In the genomic region with DNA sequence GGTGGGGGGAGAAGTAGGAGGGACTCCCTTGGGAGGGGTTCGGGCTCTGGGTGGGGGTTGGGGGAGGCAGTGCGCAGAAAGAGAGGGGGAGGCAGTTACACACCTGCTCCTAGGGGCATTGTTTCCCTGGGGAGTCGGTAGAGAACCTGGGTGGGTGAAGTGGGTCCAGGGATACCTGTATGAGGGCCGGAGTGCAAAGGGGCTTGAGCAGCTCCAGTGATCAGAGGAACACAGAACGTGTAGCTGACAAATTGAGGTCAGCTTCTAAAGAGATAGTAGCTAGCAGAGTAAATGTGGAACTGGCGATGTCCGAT, we compare ENCODE assay signal across 1 cellular context.
TF ChIP-seq lines count a peak whose summit lies in the region.

No MANE protein-coding gene starts in this region.

TF ChIP-seq in SK-N-SH, 30 proteins besides CTCF, POLR2A, EP300 and RAD21 (continued from another document):
- TF ChIP-seq, protein P1, sequence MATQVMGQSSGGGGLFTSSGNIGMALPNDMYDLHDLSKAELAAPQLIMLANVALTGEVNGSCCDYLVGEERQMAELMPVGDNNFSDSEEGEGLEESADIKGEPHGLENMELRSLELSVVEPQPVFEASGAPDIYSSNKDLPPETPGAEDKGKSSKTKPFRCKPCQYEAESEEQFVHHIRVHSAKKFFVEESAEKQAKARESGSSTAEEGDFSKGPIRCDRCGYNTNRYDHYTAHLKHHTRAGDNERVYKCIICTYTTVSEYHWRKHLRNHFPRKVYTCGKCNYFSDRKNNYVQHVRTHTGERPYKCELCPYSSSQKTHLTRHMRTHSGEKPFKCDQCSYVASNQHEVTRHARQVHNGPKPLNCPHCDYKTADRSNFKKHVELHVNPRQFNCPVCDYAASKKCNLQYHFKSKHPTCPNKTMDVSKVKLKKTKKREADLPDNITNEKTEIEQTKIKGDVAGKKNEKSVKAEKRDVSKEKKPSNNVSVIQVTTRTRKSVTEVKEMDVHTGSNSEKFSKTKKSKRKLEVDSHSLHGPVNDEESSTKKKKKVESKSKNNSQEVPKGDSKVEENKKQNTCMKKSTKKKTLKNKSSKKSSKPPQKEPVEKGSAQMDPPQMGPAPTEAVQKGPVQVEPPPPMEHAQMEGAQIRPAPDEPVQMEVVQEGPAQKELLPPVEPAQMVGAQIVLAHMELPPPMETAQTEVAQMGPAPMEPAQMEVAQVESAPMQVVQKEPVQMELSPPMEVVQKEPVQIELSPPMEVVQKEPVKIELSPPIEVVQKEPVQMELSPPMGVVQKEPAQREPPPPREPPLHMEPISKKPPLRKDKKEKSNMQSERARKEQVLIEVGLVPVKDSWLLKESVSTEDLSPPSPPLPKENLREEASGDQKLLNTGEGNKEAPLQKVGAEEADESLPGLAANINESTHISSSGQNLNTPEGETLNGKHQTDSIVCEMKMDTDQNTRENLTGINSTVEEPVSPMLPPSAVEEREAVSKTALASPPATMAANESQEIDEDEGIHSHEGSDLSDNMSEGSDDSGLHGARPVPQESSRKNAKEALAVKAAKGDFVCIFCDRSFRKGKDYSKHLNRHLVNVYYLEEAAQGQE (IDR thresholded peaks at IDR 0.05; ENCODE audit: low read depth, low read length) = no peak
- no peak for TF ChIP-seq EZH2phosphoT487 (IDR thresholded peaks at IDR 0.05; ENCODE audit: borderline replicate concordance, low read depth)
- TF ChIP-seq TAF1 (IDR thresholded peaks at IDR 0.05; ENCODE audit: borderline replicate concordance, low read depth, low read length) = no peak
- TF ChIP-seq, protein P2, sequence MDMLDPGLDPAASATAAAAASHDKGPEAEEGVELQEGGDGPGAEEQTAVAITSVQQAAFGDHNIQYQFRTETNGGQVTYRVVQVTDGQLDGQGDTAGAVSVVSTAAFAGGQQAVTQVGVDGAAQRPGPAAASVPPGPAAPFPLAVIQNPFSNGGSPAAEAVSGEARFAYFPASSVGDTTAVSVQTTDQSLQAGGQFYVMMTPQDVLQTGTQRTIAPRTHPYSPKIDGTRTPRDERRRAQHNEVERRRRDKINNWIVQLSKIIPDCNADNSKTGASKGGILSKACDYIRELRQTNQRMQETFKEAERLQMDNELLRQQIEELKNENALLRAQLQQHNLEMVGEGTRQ (IDR thresholded peaks at IDR 0.05; ENCODE audit: borderline replicate concordance, low read depth, low read length) = no peak
- TF ChIP-seq, protein P3, sequence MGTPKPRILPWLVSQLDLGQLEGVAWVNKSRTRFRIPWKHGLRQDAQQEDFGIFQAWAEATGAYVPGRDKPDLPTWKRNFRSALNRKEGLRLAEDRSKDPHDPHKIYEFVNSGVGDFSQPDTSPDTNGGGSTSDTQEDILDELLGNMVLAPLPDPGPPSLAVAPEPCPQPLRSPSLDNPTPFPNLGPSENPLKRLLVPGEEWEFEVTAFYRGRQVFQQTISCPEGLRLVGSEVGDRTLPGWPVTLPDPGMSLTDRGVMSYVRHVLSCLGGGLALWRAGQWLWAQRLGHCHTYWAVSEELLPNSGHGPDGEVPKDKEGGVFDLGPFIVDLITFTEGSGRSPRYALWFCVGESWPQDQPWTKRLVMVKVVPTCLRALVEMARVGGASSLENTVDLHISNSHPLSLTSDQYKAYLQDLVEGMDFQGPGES (IDR thresholded peaks at IDR 0.05; ENCODE audit: low read depth, low read length) = no peak
- no peak for TF ChIP-seq MAX (IDR thresholded peaks at IDR 0.05; ENCODE audit: low read depth)
- TF ChIP-seq MEF2A (IDR thresholded peaks at IDR 0.05; ENCODE audit: borderline replicate concordance, low read depth) = no peak
